ENCODE assay signal across 9 cellular contexts in the genomic region with DNA sequence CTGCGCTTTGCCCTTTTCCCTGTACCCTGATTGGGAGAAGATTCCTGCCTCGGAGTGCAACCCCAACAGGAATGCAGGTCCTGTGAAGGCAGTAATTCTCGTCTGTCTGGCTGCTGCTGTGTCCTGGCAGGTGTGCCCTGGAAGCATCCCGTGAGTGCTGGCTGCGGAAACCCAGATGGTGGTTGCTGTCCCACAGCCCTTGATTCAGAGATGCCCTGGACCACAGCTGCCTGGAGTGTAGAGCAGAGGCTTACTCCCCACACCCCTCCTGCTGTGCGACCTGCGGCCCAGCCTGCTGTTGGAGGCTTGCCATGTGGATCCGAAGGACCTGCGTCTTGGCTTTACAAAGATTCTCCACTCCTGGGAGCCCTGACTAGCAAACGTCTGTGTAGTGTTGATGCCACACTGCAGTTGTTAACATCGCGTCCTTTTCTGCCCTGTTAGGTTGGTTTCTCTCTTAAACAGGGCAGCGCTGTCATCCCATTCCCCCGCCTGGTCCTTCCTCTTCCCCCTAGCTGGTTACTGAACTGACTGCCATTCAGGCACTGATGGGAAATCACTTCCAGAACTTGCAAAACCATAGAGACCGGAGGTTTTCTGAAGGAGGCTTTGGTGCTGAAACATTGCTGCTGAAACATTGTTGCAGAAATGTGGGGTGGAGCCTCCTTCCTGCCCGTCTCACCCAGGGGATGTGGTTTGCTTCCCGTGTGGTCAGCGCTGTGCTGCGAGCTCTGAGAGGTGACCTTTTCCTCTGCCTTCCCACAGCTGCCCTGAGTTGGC. TPM values are rescaled to one million over a fixed set of nuclear protein-coding genes. Genes with fewer than 3 reads are reported as not detected.
DNase-seq lines count a peak whose midpoint lies in the region; ATAC-seq, FAIRE-seq and TF ChIP-seq lines count a peak whose summit lies in the region.
"Had no signal": no experiment of that assay in that cellular context is flagged by ENCODE, and none has a peak within 500 bp of the region (broad histone marks: within the 10 kb centered on the region; RNA-seq: fewer than 3 reads in every experiment).

No MANE protein-coding gene starts in this region.

- no peak for ATAC-seq in central memory CD8-positive, alpha-beta T cell (replicated peaks; ENCODE audit: extremely low read depth, poor library complexity, severe bottlenecking)
- peak; percentile 54 for ATAC-seq in naive thymus-derived CD4-positive, alpha-beta T cell
- no peak for ATAC-seq in foreskin keratinocyte

- no peak for TF ChIP-seq CTCF in foreskin keratinocyte (conservative IDR thresholded peaks at IDR 0.05)

- no peaks in the 10 kb centered on the region for H3K27me3 ChIP-seq in naive thymus-derived CD4-positive, alpha-beta T cell (ENCODE audit: control insufficient read depth in 2 of 2, insufficient read depth in 2 of 2, low read length in 2 of 2)
- H3K27me3 ChIP-seq in foreskin keratinocyte, result no peaks in the 10 kb centered on the region

- H3K4me3 Mint-ChIP-seq in central memory CD8-positive, alpha-beta T cell, result peak overlapping the region; percentile 72
- peak overlapping the region; percentile 32 to 85 (median 75) for H3K4me3 Mint-ChIP-seq in naive thymus-derived CD4-positive, alpha-beta T cell

- H3K9me3 Mint-ChIP-seq in central memory CD8-positive, alpha-beta T cell, result no peaks in the 10 kb centered on the region
- H3K9me3 Mint-ChIP-seq in naive thymus-derived CD4-positive, alpha-beta T cell, result no peaks in the 10 kb centered on the region

- no peaks in the 10 kb centered on the region for H3K27me3 Mint-ChIP-seq in central memory CD8-positive, alpha-beta T cell
- no peaks in the 10 kb centered on the region for H3K27me3 Mint-ChIP-seq in naive thymus-derived CD4-positive, alpha-beta T cell

- no peak overlapping the region for H3K4me3 ChIP-seq in naive thymus-derived CD4-positive, alpha-beta T cell (ENCODE audit: low read length)

- CTCF ChIA-PET in naive thymus-derived CD4-positive, alpha-beta T cell (lab: Charles Lee), result no interaction called here

- no peak for FAIRE-seq in RCC 7860 (lab: Jason Lieb, UNC)

- H3K4me1 Mint-ChIP-seq in central memory CD8-positive, alpha-beta T cell, result peaks cover 39% of the 10 kb centered on the region
- H3K4me1 Mint-ChIP-seq in naive thymus-derived CD4-positive, alpha-beta T cell, result peaks cover 26 to 60% (median 44%) of the 10 kb centered on the region in 7 donors

- H3K4me1 ChIP-seq in naive thymus-derived CD4-positive, alpha-beta T cell (ENCODE audit: control insufficient read depth in 2 of 2, insufficient read depth in 2 of 2, low read length in 2 of 2), result peaks cover 17 to 20% of the 10 kb centered on the region in 2 donors
- H3K4me1 ChIP-seq in foreskin keratinocyte, result peaks cover 8% of the 10 kb centered on the region

- H3K36me3 ChIP-seq in naive thymus-derived CD4-positive, alpha-beta T cell (ENCODE audit: control insufficient read depth in 2 of 3, insufficient read depth in 3 of 3, low read length in 3 of 3), result peaks cover 0 to 11% (median 3%) of the 10 kb centered on the region in 3 experiments

- intact Hi-C loops in naive thymus-derived CD4-positive, alpha-beta T cell (cut with micrococcal nuclease), result loop anchor here in 1 of 2 donors (5.0 kb wide), 1 partner anchor 138 kb away; no protein-coding TSS in a partner anchor

- POLR2A ChIA-PET in naive thymus-derived CD4-positive, alpha-beta T cell (lab: Charles Lee), result interaction anchor here (1.0 to 1.9 kb wide), 3 partner anchors 14 to 52 kb away, joined by 3 to 4 read pairs (median 3); no protein-coding TSS in a partner anchor

- H3K27ac ChIP-seq in naive thymus-derived CD4-positive, alpha-beta T cell (ENCODE audit: low read depth, low read length), result no peak overlapping the region
- H3K27ac ChIP-seq in foreskin keratinocyte, result no peak overlapping the region

- H3K36me3 Mint-ChIP-seq in central memory CD8-positive, alpha-beta T cell (ENCODE audit: insufficient read depth), result peaks cover 32% of the 10 kb centered on the region
- peaks cover 0 to 33% (median 7%) of the 10 kb centered on the region in 5 donors for H3K36me3 Mint-ChIP-seq in naive thymus-derived CD4-positive, alpha-beta T cell

- H3K27ac Mint-ChIP-seq in central memory CD8-positive, alpha-beta T cell (ENCODE audit: low read depth), result peak overlapping the region; percentile 47
- peak overlapping the region; percentile 29 to 92 (median 77) for H3K27ac Mint-ChIP-seq in naive thymus-derived CD4-positive, alpha-beta T cell

- DNase-seq in EH (ENCODE audit: low read depth) (peak; percentile 6), SKM-1 (lab: John Stamatoyannopoulos, UW; ENCODE audit: unreplicated experiment) (peak; percentile 17), NCI-H446 treated with DMSO at 0.1 percent for 48 hours (lab: John Stamatoyannopoulos, UW) (no peak), foreskin keratinocyte (no peak), NAMALWA (ENCODE audit: low spot score) (no peak), RCC 7860 (ENCODE audit: low spot score) (no peak)
- DNase-seq in central memory CD8-positive, alpha-beta T cell (ENCODE audit: low spot score in 2 of 2), result no peak
- peak in 1 of 9 donors; percentile 18 for DNase-seq in naive thymus-derived CD4-positive, alpha-beta T cell
- DNase-seq: NCI-H1436 treated with DMSO at 0.1 percent for 48 hours had no signal

- H3K9me3 ChIP-seq in naive thymus-derived CD4-positive, alpha-beta T cell (ENCODE audit: control insufficient read depth in 2 of 3, low read length in 3 of 3), result no peaks in the 10 kb centered on the region

RNA-seq across cellular contexts. Expression of a gene that starts 53.3 kb away (rescaled TPM):
- total RNA-seq in naive thymus-derived CD4-positive, alpha-beta T cell, result 100 to 1,000 TPM in 2 of 5 experiments, 10 to 100 TPM in 3; 79.8 to 219 (median 96.0) TPM
- 100 to 1,000 TPM; 114 to 130 TPM for polyA plus RNA-seq in naive thymus-derived CD4-positive, alpha-beta T cell
- 119 and 121 TPM in 2 replicates for total RNA-seq in foreskin keratinocyte
- 97.9 and 98.5 TPM in 2 replicates for polyA plus RNA-seq in foreskin keratinocyte

Comparison
In these comparisons a context has a peak if more than half of its experiments do, and no peak if none do; other contexts are left out.
1. DNase-seq: peak in EH (single experiment) and SKM-1 (single experiment); none in central memory CD8-positive, alpha-beta T cell (0 of 2), NCI-H446 treated with DMSO at 0.1 percent for 48 hours (single experiment), foreskin keratinocyte (0 of 2), NAMALWA (single experiment) and RCC 7860 (single experiment).